Comparison of ENCODE assay signal across 9 cellular contexts in genomic region chr22:20510811-20511577, GRCh38. TPM values are rescaled to one million over a fixed set of nuclear protein-coding genes. Genes with fewer than 3 reads are reported as not detected.
DNase-seq lines count a peak whose midpoint lies in the region; ATAC-seq and TF ChIP-seq lines count a peak whose summit lies in the region.
"Had no signal": no experiment of that assay in that cellular context is flagged by ENCODE, and none has a peak within 500 bp of the region (broad histone marks: within the 10 kb centered on the region; RNA-seq: fewer than 3 reads in every experiment).

No MANE protein-coding gene starts in this region.

- H3K36me3 ChIP-seq in breast epithelium, result no peaks in the 10 kb centered on the region

- H3K27me3 Mint-ChIP-seq in IgD-negative memory B cell, result no peaks in the 10 kb centered on the region
- H3K27me3 Mint-ChIP-seq in neural crest cell (ENCODE audit: low read depth), result no peaks in the 10 kb centered on the region
- H3K27me3 Mint-ChIP-seq: naive B cell had no signal

- DNase-seq in CD1c-positive myeloid dendritic cell (ENCODE audit: extremely low spot score) (peak; percentile 35), breast epithelium (ENCODE audit: low spot score in 2 of 2) (no peak), neural crest cell (ENCODE audit: low read depth, low spot score) (no peak), DMS79 (lab: John Stamatoyannopoulos, UW) (no peak), cerebellar nuclear complex (lab: John Stamatoyannopoulos, UW) (no peak), NCI-H748 treated with DMSO at 0.1 percent for 48 hours (lab: John Stamatoyannopoulos, UW) (no peak)
- DNase-seq: naive B cell had no signal

- no peak for TF ChIP-seq CTCF in breast epithelium (IDR thresholded peaks at IDR 0.05)
- no peak for TF ChIP-seq CTCF in neural crest cell (conservative IDR thresholded peaks at IDR 0.05)

- ATAC-seq in HG02870 (IDR thresholded peaks at IDR 0.05; ENCODE audit: unreplicated experiment), result no peak

- H3K27me3 ChIP-seq in breast epithelium, result no peaks in the 10 kb centered on the region

- H3K27ac Mint-ChIP-seq in IgD-negative memory B cell, result peak overlapping the region in 2 of 3 donors; percentile 39 to 65
- no peak overlapping the region for H3K27ac Mint-ChIP-seq in neural crest cell (ENCODE audit: unreplicated experiment)

- H3K27ac ChIP-seq in breast epithelium, result peak overlapping the region; percentile 97 to 98

- H3K4me1 Mint-ChIP-seq in IgD-negative memory B cell (peaks cover 30 to 50% (median 47%) of the 10 kb centered on the region in 3 donors), neural crest cell (peaks cover 46% of the 10 kb centered on the region)

- peak overlapping the region in 3 of 4 donors; percentile 61 to 72 (median 65) for H3K4me3 Mint-ChIP-seq in IgD-negative memory B cell
- H3K4me3 Mint-ChIP-seq in neural crest cell, result peak overlapping the region; percentile 24

- TF ChIP-seq POLR2A in breast epithelium (IDR thresholded peaks at IDR 0.05), result no peak

- peaks cover 5 to 12% of the 10 kb centered on the region in 2 donors for H3K4me1 ChIP-seq in breast epithelium

- no peaks in the 10 kb centered on the region for H3K9me3 ChIP-seq in breast epithelium

- intact Hi-C loops in breast epithelium (cut with DNase I; ENCODE audit: low total_unique reads), result loop anchor here (10.0 kb wide), 1 partner anchor 64 kb away; no protein-coding TSS in a partner anchor

- H3K36me3 Mint-ChIP-seq in IgD-negative memory B cell, result peaks cover 3% of the 10 kb centered on the region
- no peaks in the 10 kb centered on the region for H3K36me3 Mint-ChIP-seq in neural crest cell (ENCODE audit: low read depth)
- H3K36me3 Mint-ChIP-seq: naive B cell had no signal

- no peak overlapping the region for H3K4me3 ChIP-seq in breast epithelium

- H3K9me3 Mint-ChIP-seq in IgD-negative memory B cell (no peaks in the 10 kb centered on the region), neural crest cell (no peaks in the 10 kb centered on the region)
- H3K9me3 Mint-ChIP-seq: naive B cell had no signal

RNA-seq across cellular contexts. Expression of gene MED15, which starts 3.6 kb away (rescaled TPM):
- 50.2 TPM for polyA plus RNA-seq in IgD-negative memory B cell
- total RNA-seq in breast epithelium, result 10 to 100 TPM; 36.6 to 53.1 (median 52.3) TPM
- total RNA-seq in neural crest cell, result 78.6 and 84.5 TPM in 2 replicates

RNA-seq across cellular contexts. Expression of gene KLHL22, which starts 15.4 kb away (rescaled TPM):
- polyA plus RNA-seq in IgD-negative memory B cell, result 20.8 TPM
- total RNA-seq in breast epithelium, result 10 to 100 TPM; 28.5 to 38.0 (median 35.4) TPM
- total RNA-seq in neural crest cell, result 42.5 and 48.9 TPM in 2 replicates
